8 cellular contexts compared by ENCODE assay signal in genomic region chr15:90143176-90143655, GRCh38. TPM values are rescaled to one million over a fixed set of nuclear protein-coding genes. Genes with fewer than 3 reads are reported as not detected.
A peak's percentile ranks its signal among the peaks of the same experiment; 100 is the strongest.
DNase-seq lines count a peak whose midpoint lies in the region; TF ChIP-seq lines count a peak whose summit lies in the region.

No MANE protein-coding gene starts in this region.

- no peak overlapping the region for H3K9ac ChIP-seq in SK-N-SH
- H3K9ac ChIP-seq in skeletal muscle tissue (ENCODE audit: low read depth in 1 of 3, low read length in 3 of 3): peak overlapping the region; percentile 11 to 57 (median 27)

- peaks cover 3% of the 10 kb centered on the region for H3K9me3 Mint-ChIP-seq in activated naive CD4-positive, alpha-beta T cell treated with anti-CD3 and anti-CD28 coated beads for 36 hours

- H2AFZ ChIP-seq in SK-N-SH (ENCODE audit: low read depth): peak overlapping the region; percentile 68; the same call in 1 of the 2 replicates

- no peak overlapping the region for H3K4me2 ChIP-seq in SK-N-SH

- H3K4me1 ChIP-seq in SK-N-SH (ENCODE audit: control insufficient read depth in 1 of 2, insufficient read depth in 2 of 2, low read depth in 1 of 2, low read length in 1 of 2) (peaks cover 0 to 14% of the 10 kb centered on the region in 2 experiments; a peak in 1 of 4 replicates), left ventricle myocardium inferior (peaks cover 15% of the 10 kb centered on the region), skeletal muscle tissue (ENCODE audit: control insufficient read depth in 3 of 3, insufficient read depth in 3 of 3, low read length in 3 of 3) (peaks cover 4 to 16% (median 6%) of the 10 kb centered on the region in 3 donors)

- H3K79me2 ChIP-seq in SK-N-SH (ENCODE audit: insufficient read depth): no peaks in the 10 kb centered on the region

- H3K27ac Mint-ChIP-seq in activated naive CD4-positive, alpha-beta T cell treated with anti-CD3 and anti-CD28 coated beads for 36 hours: no peak overlapping the region

- peak; percentile 10 for DNase-seq in NK-92 treated with Interleukin-12 subunit alpha and Interleukin-12 subunit beta, amount 100 ng/mL, for 24 hours (lab: John Stamatoyannopoulos, UW)
- no peak for DNase-seq in NK-92 (lab: John Stamatoyannopoulos, UW; ENCODE audit: unreplicated experiment)
- peak; percentile 58 to 73 for DNase-seq in Kasumi-1 (lab: John Stamatoyannopoulos, UW)
- peak; percentile 93 for DNase-seq in SK-N-SH
- peak; percentile 86 for DNase-seq in activated naive CD4-positive, alpha-beta T cell treated with anti-CD3 and anti-CD28 coated beads for 36 hours
- DNase-seq in left ventricle myocardium inferior: peak; percentile 50
- no peak for DNase-seq in lower leg skin (ENCODE audit: low spot score in 2 of 2)

- TF ChIP-seq RAD21 in SK-N-SH (IDR thresholded peaks at IDR 0.05; ENCODE audit: low read length): peak; percentile 93

- peak overlapping the region; percentile 24 for H3K4me3 Mint-ChIP-seq in activated naive CD4-positive, alpha-beta T cell treated with anti-CD3 and anti-CD28 coated beads for 36 hours

- WGBS in SK-N-SH (ENCODE audit: low lambda C conversion rate): 34% methylated on average over 8 of the region's 12 CpGs
- 31 to 32% methylated on average over 12 of the region's 12 CpGs for WGBS in lower leg skin, 2 donors

- POLR2A ChIA-PET in SK-N-SH (lab: Yijun Ruan, JAX): interaction anchor here (0.7 to 1.2 kb wide), 5 partner anchors 32 to 250 kb away, joined by 3 to 10 read pairs (median 3); partner anchors contain the start of genes AP3S2, CIB1, GDPGP1 and SEMA4B

- TF ChIP-seq CTCF in SK-N-SH (IDR thresholded peaks at IDR 0.05): peak; percentile 67
- peak; percentile 71 for TF ChIP-seq CTCF in left ventricle myocardium inferior (IDR thresholded peaks at IDR 0.05; ENCODE audit: borderline replicate concordance)
- TF ChIP-seq CTCF in lower leg skin (IDR thresholded peaks at IDR 0.05): peak in 1 of 3 donors; percentile 31

- H3K27ac ChIP-seq in SK-N-SH (ENCODE audit: low read depth in 2 of 2, low read length in 1 of 2) (peak overlapping the region in 1 of 2 experiments; percentile 73; a peak in 2 of 4 replicates), left ventricle myocardium inferior (replicated peaks) (peak overlapping the region; percentile 76), skeletal muscle tissue (ENCODE audit: low read depth, low read length) (peak overlapping the region; percentile 51)

- TF ChIP-seq POLR2A in lower leg skin (IDR thresholded peaks at IDR 0.05): no peak

- H3F3A ChIP-seq in SK-N-SH (replicated peaks; ENCODE audit: insufficient read depth): no peaks in the 10 kb centered on the region

- H4K20me1 ChIP-seq in SK-N-SH (ENCODE audit: insufficient read depth): no peaks in the 10 kb centered on the region

- no peaks in the 10 kb centered on the region for H3K27me3 Mint-ChIP-seq in activated naive CD4-positive, alpha-beta T cell treated with anti-CD3 and anti-CD28 coated beads for 36 hours (ENCODE audit: low read depth)

- H3K9me2 ChIP-seq in SK-N-SH: no peaks in the 10 kb centered on the region

- no peaks in the 10 kb centered on the region for H3K9me3 ChIP-seq in SK-N-SH
- H3K9me3 ChIP-seq in left ventricle myocardium inferior (replicated peaks): no peaks in the 10 kb centered on the region
- H3K9me3 ChIP-seq in skeletal muscle tissue (ENCODE audit: control insufficient read depth in 3 of 3, low read length in 3 of 3): no peaks in the 10 kb centered on the region

- H3K36me3 Mint-ChIP-seq in activated naive CD4-positive, alpha-beta T cell treated with anti-CD3 and anti-CD28 coated beads for 36 hours (ENCODE audit: low read depth): no peaks in the 10 kb centered on the region

- H3K4me3 ChIP-seq in SK-N-SH (ENCODE audit: low read depth in 2 of 2, low read length in 1 of 2): no peak overlapping the region
- H3K4me3 ChIP-seq in left ventricle myocardium inferior: no peak overlapping the region
- H3K4me3 ChIP-seq in skeletal muscle tissue (ENCODE audit: low read length in 3 of 3): no peak overlapping the region
- H3K4me3 ChIP-seq in lower leg skin (ENCODE audit: low read depth, poor library complexity, severe bottlenecking): no peak overlapping the region

- peak in 1 of 2 experiments; percentile 91; a peak in 2 of 4 replicates for TF ChIP-seq EP300 in SK-N-SH (IDR thresholded peaks at IDR 0.05; ENCODE audit: borderline replicate concordance in 1 of 2, low read depth in 1 of 2, low read length in 1 of 2)

- peaks cover 21% of the 10 kb centered on the region for H3K4me1 Mint-ChIP-seq in activated naive CD4-positive, alpha-beta T cell treated with anti-CD3 and anti-CD28 coated beads for 36 hours (ENCODE audit: low read depth)

- CTCF ChIA-PET in SK-N-SH (lab: Yijun Ruan, JAX): interaction anchor here (0.6 to 4.2 kb wide), 38 partner anchors 8 to 743 kb away, joined by 3 to 37 read pairs (median 3); partner anchors contain the start of genes CIB1, FES, GDPGP1 and IDH2
- CTCF ChIA-PET in activated naive CD4-positive, alpha-beta T cell treated with anti-CD3 and anti-CD28 coated beads for 36 hours (lab: Charles Lee): interaction anchor here (0.7 to 2.6 kb wide), 19 partner anchors 9 to 317 kb away, joined by 3 to 12 read pairs (median 3); no protein-coding TSS in a partner anchor

- H3K27me3 ChIP-seq in SK-N-SH (ENCODE audit: insufficient read depth) (no peaks in the 10 kb centered on the region), left ventricle myocardium inferior (ENCODE audit: low read depth) (no peaks in the 10 kb centered on the region), skeletal muscle tissue (ENCODE audit: control insufficient read depth in 3 of 3, insufficient read depth in 3 of 3, low read length in 3 of 3) (no peaks in the 10 kb centered on the region)

- intact Hi-C loops in activated naive CD4-positive, alpha-beta T cell treated with anti-CD3 and anti-CD28 coated beads for 36 hours (cut with micrococcal nuclease): loop anchor here (1.0 to 10.0 kb wide), 5 partner anchors 46 to 342 kb away; no protein-coding TSS in a partner anchor
- intact Hi-C loops in left ventricle myocardium inferior (cut with micrococcal nuclease) (no loop called here), lower leg skin (cut with DNase I; ENCODE audit: low total_unique reads) (no loop called here)

- H3K36me3 ChIP-seq in SK-N-SH (replicated peaks in 1 of 2; ENCODE audit: control insufficient read depth in 1 of 2, insufficient read depth in 2 of 2, low read length in 1 of 2): no peaks in the 10 kb centered on the region
- no peaks in the 10 kb centered on the region for H3K36me3 ChIP-seq in left ventricle myocardium inferior
- H3K36me3 ChIP-seq in skeletal muscle tissue (ENCODE audit: control insufficient read depth in 3 of 3, insufficient read depth in 3 of 3, low read length in 3 of 3): no peaks in the 10 kb centered on the region

TF ChIP-seq in SK-N-SH, 30 proteins besides CTCF, POLR2A, EP300 and RAD21 (continues in another document):
- TF ChIP-seq ELF1 (IDR thresholded peaks at IDR 0.05) (no peak), GATA2 (CRISPR knock-in tag; IDR thresholded peaks at IDR 0.05) (peak; percentile 84), RCOR1 (IDR thresholded peaks at IDR 0.05; ENCODE audit: low read length) (peak; percentile 87), MXI1 (IDR thresholded peaks at IDR 0.05; ENCODE audit: low read depth, low read length) (peak; percentile 95), SMC3 (IDR thresholded peaks at IDR 0.05; ENCODE audit: low read depth, low read length) (peak; percentile 81), NFIC (IDR thresholded peaks at IDR 0.05; ENCODE audit: borderline replicate concordance) (no peak), GABPA (IDR thresholded peaks at IDR 0.05; ENCODE audit: low read depth) (no peak), CHD2 (IDR thresholded peaks at IDR 0.05; ENCODE audit: low read length, partially characterized antibody) (peak; percentile 80), FOXM1 (IDR thresholded peaks at IDR 0.05; ENCODE audit: low read depth) (no peak), REST (IDR thresholded peaks at IDR 0.05; ENCODE audit: low read depth, low read length) (no peak)

RNA-seq across cellular contexts. Expression of gene IDH2, which starts 40.9 kb away (rescaled TPM):
- polyA plus RNA-seq in SK-N-SH (2012; rRNA removed): 24.7 and 25.2 TPM in 2 replicates
- polyA plus RNA-seq in SK-N-SH (2012; cell fraction: cytosol; rRNA removed): 12.0 and 19.2 TPM in 2 replicates
- 15.3 TPM in 2 replicates for polyA plus RNA-seq in SK-N-SH (2012; cell fraction: nucleus; rRNA removed)
- total RNA-seq in activated naive CD4-positive, alpha-beta T cell treated with anti-CD3 and anti-CD28 coated beads for 36 hours: 100 to 1,000 TPM; 225 to 229 TPM
- total RNA-seq in left ventricle myocardium inferior (933 TPM), skeletal muscle tissue (185 TPM), lower leg skin (100 to 1,000 TPM in 2 of 4 donors, 10 to 100 TPM in 2; 49.2 to 136 (median 86.3) TPM)

RNA-seq across cellular contexts. Expression of gene SEMA4B, which starts 57.9 kb away (rescaled TPM):
- polyA plus RNA-seq in SK-N-SH (2012; rRNA removed): 15.2 and 38.9 TPM in 2 replicates
- polyA plus RNA-seq in SK-N-SH (2012; cell fraction: cytosol; rRNA removed): 16.4 and 18.3 TPM in 2 replicates
- 48.9 and 49.5 TPM in 2 replicates for polyA plus RNA-seq in SK-N-SH (2012; cell fraction: nucleus; rRNA removed)
- 1 to 10 TPM; 6.8 to 8.6 TPM for total RNA-seq in activated naive CD4-positive, alpha-beta T cell treated with anti-CD3 and anti-CD28 coated beads for 36 hours
- total RNA-seq in left ventricle myocardium inferior (22.7 TPM), skeletal muscle tissue (7.8 TPM), lower leg skin (100 to 1,000 TPM in 3 of 4 donors, 10 to 100 TPM in 1; 89.2 to 151 (median 106) TPM)

Comparison
In these comparisons a context has a peak if more than half of its experiments do, and no peak if none do; other contexts are left out.
1. DNase-seq: peak in NK-92 treated with Interleukin-12 subunit alpha and Interleukin-12 subunit beta, amount 100 ng/mL, for 24 hours (single experiment), Kasumi-1 (2 of 2), SK-N-SH (single experiment), activated naive CD4-positive, alpha-beta T cell treated with anti-CD3 and anti-CD28 coated beads for 36 hours (single experiment) and left ventricle myocardium inferior (single experiment); none in NK-92 (single experiment) and lower leg skin (0 of 2).